In the genomic region with DNA sequence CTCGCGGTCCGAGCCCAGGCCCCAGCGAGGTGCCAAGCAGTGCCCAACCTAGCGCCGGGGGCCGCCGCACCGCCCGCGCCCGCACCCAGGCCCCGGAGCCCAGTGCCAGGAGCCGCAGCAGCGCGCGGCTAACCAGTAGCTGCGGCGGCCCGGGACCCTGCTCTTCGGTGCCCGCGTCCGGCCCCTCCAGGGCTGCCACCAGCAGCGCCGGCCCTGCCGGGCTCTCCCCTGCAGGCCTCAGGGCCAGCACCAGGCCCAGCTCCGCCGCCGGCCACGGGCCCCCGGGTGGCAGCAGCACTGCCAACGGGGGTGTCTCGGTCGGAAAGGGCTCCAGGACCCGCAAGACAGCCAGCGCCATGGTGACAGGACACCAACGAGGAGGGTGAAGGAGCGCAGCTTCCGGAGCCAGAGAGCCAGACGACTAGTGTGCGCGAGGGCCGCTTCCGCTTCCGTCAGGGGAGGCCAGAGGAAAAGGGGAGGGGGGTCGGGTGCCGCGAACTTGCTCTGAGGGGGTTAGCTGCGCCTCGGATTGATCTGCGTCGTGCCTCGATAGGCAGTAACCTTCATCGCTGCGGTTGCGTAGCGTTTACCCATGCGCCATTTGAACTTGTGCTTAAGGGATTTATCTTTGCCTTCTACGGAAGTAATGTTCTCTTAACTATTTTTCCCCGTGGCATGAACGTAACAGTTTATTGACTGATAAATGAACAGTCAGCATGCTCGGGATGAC, we compare ENCODE assay signal across 8 cellular contexts. TPM values are rescaled to one million over a fixed set of nuclear protein-coding genes. Genes with fewer than 3 reads are reported as not detected.
DNase-seq lines count a peak whose midpoint lies in the region; ATAC-seq and TF ChIP-seq lines count a peak whose summit lies in the region.

A gene with protein sequence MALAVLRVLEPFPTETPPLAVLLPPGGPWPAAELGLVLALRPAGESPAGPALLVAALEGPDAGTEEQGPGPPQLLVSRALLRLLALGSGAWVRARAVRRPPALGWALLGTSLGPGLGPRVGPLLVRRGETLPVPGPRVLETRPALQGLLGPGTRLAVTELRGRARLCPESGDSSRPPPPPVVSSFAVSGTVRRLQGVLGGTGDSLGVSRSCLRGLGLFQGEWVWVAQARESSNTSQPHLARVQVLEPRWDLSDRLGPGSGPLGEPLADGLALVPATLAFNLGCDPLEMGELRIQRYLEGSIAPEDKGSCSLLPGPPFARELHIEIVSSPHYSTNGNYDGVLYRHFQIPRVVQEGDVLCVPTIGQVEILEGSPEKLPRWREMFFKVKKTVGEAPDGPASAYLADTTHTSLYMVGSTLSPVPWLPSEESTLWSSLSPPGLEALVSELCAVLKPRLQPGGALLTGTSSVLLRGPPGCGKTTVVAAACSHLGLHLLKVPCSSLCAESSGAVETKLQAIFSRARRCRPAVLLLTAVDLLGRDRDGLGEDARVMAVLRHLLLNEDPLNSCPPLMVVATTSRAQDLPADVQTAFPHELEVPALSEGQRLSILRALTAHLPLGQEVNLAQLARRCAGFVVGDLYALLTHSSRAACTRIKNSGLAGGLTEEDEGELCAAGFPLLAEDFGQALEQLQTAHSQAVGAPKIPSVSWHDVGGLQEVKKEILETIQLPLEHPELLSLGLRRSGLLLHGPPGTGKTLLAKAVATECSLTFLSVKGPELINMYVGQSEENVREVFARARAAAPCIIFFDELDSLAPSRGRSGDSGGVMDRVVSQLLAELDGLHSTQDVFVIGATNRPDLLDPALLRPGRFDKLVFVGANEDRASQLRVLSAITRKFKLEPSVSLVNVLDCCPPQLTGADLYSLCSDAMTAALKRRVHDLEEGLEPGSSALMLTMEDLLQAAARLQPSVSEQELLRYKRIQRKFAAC (minus strand): TSS at position 389 of the 730 bp plus-strand sequence. CDS start 31 bp downstream, at position 358.

- 1 to 3% methylated on average over 28 to 63 of the region's 63 CpGs for WGBS in endodermal cell (ENCODE audit: insufficient coverage in 1 of 2, insufficient read length in 1 of 2), 2 experiments

- H3K27ac ChIP-seq in endodermal cell (ENCODE audit: low read depth, low read length) = no peak within 1 kb of the TSS

- H3K4me1 Mint-ChIP-seq in activated CD8-positive, alpha-beta memory T cell treated with anti-CD3 and anti-CD28 coated beads, Interleukin-2, amount 10 ng/mL, durations not matched to agents 7 days and 5 days = peaks cover 43% of the 10 kb centered on the region
- H3K4me1 Mint-ChIP-seq in endodermal cell = peaks cover 18% of the 10 kb centered on the region

- no peak for TF ChIP-seq CTCF in endodermal cell (conservative IDR thresholded peaks at IDR 0.05)

- CTCF ChIA-PET in activated CD8-positive, alpha-beta memory T cell treated with anti-CD3 and anti-CD28 coated beads, Interleukin-2, amount 10 ng/mL, durations not matched to agents 7 days and 5 days (lab: Charles Lee) = interaction anchor here (0.8 to 2.8 kb wide), 12 partner anchors 10 to 431 kb away, joined by 3 to 16 read pairs (median 4); a partner anchor contains a TSS

- H3K9ac ChIP-seq in endodermal cell (ENCODE audit: extremely low read depth, low read length, poor library complexity, severe bottlenecking) = peak within 1 kb of the TSS; percentile 23

- H3K36me3 Mint-ChIP-seq in activated CD8-positive, alpha-beta memory T cell treated with anti-CD3 and anti-CD28 coated beads, Interleukin-2, amount 10 ng/mL, durations not matched to agents 7 days and 5 days = peaks cover 13% of the 10 kb centered on the region
- peaks cover 8% of the 10 kb centered on the region for H3K36me3 Mint-ChIP-seq in endodermal cell (ENCODE audit: low read depth)

- no peaks in the 10 kb centered on the region for H3K4me1 ChIP-seq in endodermal cell (ENCODE audit: control insufficient read depth, insufficient read depth, low read length)

- DNase-seq in COLO668 (lab: John Stamatoyannopoulos, UW; ENCODE audit: unreplicated experiment) = peak; percentile 86
- peak in 74 of 76 experiments; percentile 78 to 97 (median 92) for DNase-seq in HUDEP-2 (lab: John Stamatoyannopoulos, UW; ENCODE audit: unreplicated experiment in 76 of 76)
- peak; percentile 95 for DNase-seq in NOMO-1 treated with dmso at 0.1 percent for 144 hours (lab: John Stamatoyannopoulos, UW; ENCODE audit: unreplicated experiment)
- peak; percentile 98 for DNase-seq in activated CD8-positive, alpha-beta memory T cell treated with anti-CD3 and anti-CD28 coated beads, Interleukin-2, amount 10 ng/mL, durations not matched to agents 7 days and 5 days
- peak; percentile 98 for DNase-seq in endodermal cell
- DNase-seq in mesenteric fat pad (ENCODE audit: low spot score) = peak; percentile 96
- peak; percentile 85 to 86 for DNase-seq in stimulated activated CD8-positive, alpha-beta memory T cell treated with anti-CD3 and anti-CD28 coated beads, Interleukin-15, amount 100 ng/mL, for 4 hours (ENCODE audit: low read depth in 2 of 2)

- peak within 1 kb of the TSS; percentile 84 for H3K4me3 Mint-ChIP-seq in activated CD8-positive, alpha-beta memory T cell treated with anti-CD3 and anti-CD28 coated beads, Interleukin-2, amount 10 ng/mL, durations not matched to agents 7 days and 5 days
- peak within 1 kb of the TSS; percentile 76 for H3K4me3 Mint-ChIP-seq in endodermal cell

- peaks cover 4% of the 10 kb centered on the region for H3K36me3 ChIP-seq in endodermal cell (ENCODE audit: control insufficient read depth, insufficient read depth, low read length)

- H3K4me3 ChIP-seq in endodermal cell (ENCODE audit: low read length) = peak within 1 kb of the TSS; percentile 83

- peak; percentile 90 for ATAC-seq in GM21390 (IDR thresholded peaks at IDR 0.05; ENCODE audit: unreplicated experiment)
- ATAC-seq in activated CD8-positive, alpha-beta memory T cell treated with anti-CD3 and anti-CD28 coated beads, Interleukin-2, amount 10 ng/mL, durations not matched to agents 7 days and 5 days = peak; percentile 95

- H3K27ac Mint-ChIP-seq in activated CD8-positive, alpha-beta memory T cell treated with anti-CD3 and anti-CD28 coated beads, Interleukin-2, amount 10 ng/mL, durations not matched to agents 7 days and 5 days = peak within 1 kb of the TSS; percentile 97
- H3K27ac Mint-ChIP-seq in endodermal cell = peak within 1 kb of the TSS; percentile 91

- no peaks in the 10 kb centered on the region for H3K27me3 ChIP-seq in endodermal cell (ENCODE audit: control insufficient read depth, insufficient read depth, low read length, poor library complexity, severe bottlenecking)

- H3K9me3 Mint-ChIP-seq in activated CD8-positive, alpha-beta memory T cell treated with anti-CD3 and anti-CD28 coated beads, Interleukin-2, amount 10 ng/mL, durations not matched to agents 7 days and 5 days (ENCODE audit: low read depth) = no peaks in the 10 kb centered on the region
- H3K9me3 Mint-ChIP-seq in endodermal cell = no peaks in the 10 kb centered on the region

- H3K9me3 ChIP-seq in endodermal cell (ENCODE audit: control insufficient read depth, low read length) = no peaks in the 10 kb centered on the region

- no peaks in the 10 kb centered on the region for H3K27me3 Mint-ChIP-seq in activated CD8-positive, alpha-beta memory T cell treated with anti-CD3 and anti-CD28 coated beads, Interleukin-2, amount 10 ng/mL, durations not matched to agents 7 days and 5 days
- no peaks in the 10 kb centered on the region for H3K27me3 Mint-ChIP-seq in endodermal cell (ENCODE audit: insufficient read depth)

RNA-seq across cellular contexts. Expression of the gene that starts here (rescaled TPM):
- total RNA-seq in activated CD8-positive, alpha-beta memory T cell treated with anti-CD3 and anti-CD28 coated beads, Interleukin-2, amount 10 ng/mL, durations not matched to agents 7 days and 5 days = 10 to 100 TPM; 24.7 to 26.3 TPM
- total RNA-seq in endodermal cell = 10 to 100 TPM; 17.2 to 21.4 TPM
- polyA plus RNA-seq in endodermal cell (2013, experiment 1 of 2) = 8.5 TPM
- 7.7 TPM for polyA plus RNA-seq in endodermal cell (2013, experiment 2 of 2)
- 13.4 TPM for total RNA-seq in mesenteric fat pad
